41 cellular contexts compared by ENCODE assay signal in the genomic region with DNA sequence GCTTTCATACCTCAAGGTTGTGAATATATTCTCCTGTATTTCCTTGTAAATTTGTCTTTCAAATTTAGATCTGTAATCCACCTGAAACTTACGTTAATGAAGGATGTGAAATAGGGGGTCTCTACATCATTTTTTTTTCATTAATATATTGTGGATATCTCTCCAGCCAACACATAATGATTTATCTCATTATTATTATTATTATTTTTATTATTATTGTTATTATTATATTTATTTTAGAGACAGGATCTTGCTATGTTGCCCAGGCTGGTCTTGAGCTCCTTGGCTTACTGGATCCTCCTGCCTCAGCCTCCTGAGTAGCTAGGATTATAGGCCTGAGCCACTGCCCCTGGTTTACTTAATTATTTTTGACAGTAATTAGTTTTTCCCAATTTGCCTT. TPM values are rescaled to one million over a fixed set of nuclear protein-coding genes. Genes with fewer than 3 reads are reported as not detected.
"Had no signal": no experiment of that assay in that cellular context is flagged by ENCODE, and none has a peak within 500 bp of the region (broad histone marks: within the 10 kb centered on the region; RNA-seq: fewer than 3 reads in every experiment).

No MANE protein-coding gene starts in this region.

- H3K4me3 ChIP-seq: adrenal gland, body of pancreas, breast epithelium had no signal

- H3K36me3 ChIP-seq: adrenal gland, brain microvascular endothelial cell, breast epithelium had no signal

- H3K9me3 ChIP-seq: adrenal gland, body of pancreas, breast epithelium had no signal

- H3K9me3 Mint-ChIP-seq: activated CD4-positive, alpha-beta memory T cell treated with anti-CD3 and anti-CD28 coated beads for 36 hours; activated CD4-positive, alpha-beta T cell treated with anti-CD3 and anti-CD28 coated beads, Interleukin-2, amount 10 ng/mL, durations not matched to agents 24 days and 14 days; activated CD8-positive, alpha-beta T cell treated with anti-CD3 and anti-CD28 coated beads for 36 hours; activated naive CD4-positive, alpha-beta T cell treated with anti-CD3 and anti-CD28 coated beads for 36 hours; activated naive CD4-positive, alpha-beta T cell treated with anti-CD3 and anti-CD28 coated beads, Interleukin-2, amount 50 U/mL, for 72 hours; activated naive CD8-positive, alpha-beta T cell treated with anti-CD3 and anti-CD28 coated beads for 36 hours; activated T-cell treated with anti-CD3 and anti-CD28 coated beads, Interleukin-2, amount 50 U/mL, for 4 hours; activated T-cell treated with anti-CD3 and anti-CD28 coated beads, Interleukin-2, amount 50 U/mL, for 72 hours; activated T-helper 1 cell treated with anti-CD3 and anti-CD28 coated beads, Interleukin-12 subunit alpha, Interleukin-12 subunit beta, Interleukin-2, Interleukin-4 antibody, amounts not matched to agents 30 ng/mL and 10 ng/mL and 1 ng/mL, durations not matched to agents 14 hours and 24 hours and 36 hours; activated T-helper 17 cell treated with anti-CD3 and anti-CD28 coated beads, Interleukin-2, amount 50 U/mL, for 72 hours; central memory CD8-positive, alpha-beta T cell; T-helper 1 cell treated with Interleukin-12 subunit alpha and Interleukin-12 subunit beta and Interleukin-4 antibody, amounts not matched to agents 30 μg/mL and 1 μg/mL, for 36 hours; T-helper 2 cell treated with Interferon-gamma antibody and Interleukin-4, amounts not matched to agents 5 μg/mL and 100 μg/mL, for 36 hours had no signal

- H3K27me3 Mint-ChIP-seq: activated CD4-positive, alpha-beta memory T cell treated with anti-CD3 and anti-CD28 coated beads for 36 hours; activated CD8-positive, alpha-beta T cell treated with anti-CD3 and anti-CD28 coated beads for 36 hours; activated naive CD8-positive, alpha-beta T cell treated with anti-CD3 and anti-CD28 coated beads for 36 hours; activated T-helper 17 cell treated with anti-CD3 and anti-CD28 coated beads, Interleukin-2, amount 50 U/mL, for 72 hours; central memory CD8-positive, alpha-beta T cell had no signal

- H3K4me1 Mint-ChIP-seq: activated CD4-positive, alpha-beta T cell treated with anti-CD3 and anti-CD28 coated beads, Interleukin-2, amount 10 ng/mL, durations not matched to agents 24 days and 14 days; activated naive CD8-positive, alpha-beta T cell treated with anti-CD3 and anti-CD28 coated beads for 36 hours; activated T-helper 17 cell treated with anti-CD3 and anti-CD28 coated beads, Interleukin-2, amount 50 U/mL, for 72 hours; central memory CD8-positive, alpha-beta T cell had no signal

- FAIRE-seq: astrocyte, TTC549 had no signal

- DNase-seq: activated CD4-positive, alpha-beta memory T cell treated with anti-CD3 and anti-CD28 coated beads for 36 hours; activated CD4-positive, alpha-beta T cell treated with anti-CD3 and anti-CD28 coated beads for 4 hours; activated CD4-positive, alpha-beta T cell treated with anti-CD3 and anti-CD28 coated beads, Interleukin-2, amount 10 ng/mL, durations not matched to agents 24 days and 14 days; activated CD4-positive, alpha-beta T cell treated with anti-CD3 and anti-CD28 coated beads, Interleukin-2, amount 50 U/mL, for 1 hour; activated CD4-positive, alpha-beta T cell treated with anti-CD3 and anti-CD28 coated beads, Interleukin-2, amount 50 U/mL, for 4 hours; activated CD4-positive, CD25-positive, alpha-beta regulatory T cell; activated CD8-positive, alpha-beta memory T cell treated with anti-CD3 and anti-CD28 coated beads, Interleukin-2, amount 50 U/mL, for 4 hours; activated CD8-positive, alpha-beta T cell treated with anti-CD3 and anti-CD28 coated beads for 36 hours; activated effector memory CD4-positive, alpha-beta T cell treated with anti-CD3 and anti-CD28 coated beads, Interleukin-2, amount 50 U/mL, for 16 hours; activated gamma-delta T cell treated with Interleukin-2 at 50 U/mL for 16 hours; activated naive CD4-positive, alpha-beta T cell; activated naive CD4-positive, alpha-beta T cell treated with anti-CD3 and anti-CD28 coated beads for 36 hours; activated naive CD4-positive, alpha-beta T cell treated with anti-CD3 and anti-CD28 coated beads, Interleukin-2, amount 50 U/mL, for 16 hours; activated naive CD8-positive, alpha-beta T cell treated with anti-CD3 and anti-CD28 coated beads for 36 hours; activated T-cell treated with anti-CD3 and anti-CD28 coated beads for 4 hours; activated T-cell treated with anti-CD3 and anti-CD28 coated beads, Interleukin-2, amount 50 U/mL, for 1 hour; activated T-cell treated with anti-CD3 and anti-CD28 coated beads, Interleukin-2, amount 50 U/mL, for 4 hours; activated T-cell treated with anti-CD3 and anti-CD28 coated beads, Interleukin-2, amount 50 U/mL, for 72 hours; adrenal gland; amniotic stem cell; aorta; body of pancreas; brain microvascular endothelial cell; cerebellar nuclear complex; T-helper 1 cell; T-helper 2 cell; T-helper 9 cell had no signal

- H3K4me3 Mint-ChIP-seq: activated CD4-positive, alpha-beta memory T cell treated with anti-CD3 and anti-CD28 coated beads for 36 hours; activated CD4-positive, alpha-beta T cell treated with anti-CD3 and anti-CD28 coated beads, Interleukin-2, amount 10 ng/mL, durations not matched to agents 24 days and 14 days; activated CD8-positive, alpha-beta T cell treated with anti-CD3 and anti-CD28 coated beads for 36 hours; activated naive CD4-positive, alpha-beta T cell treated with anti-CD3 and anti-CD28 coated beads for 36 hours; activated naive CD8-positive, alpha-beta T cell treated with anti-CD3 and anti-CD28 coated beads for 36 hours; activated T-cell treated with anti-CD3 and anti-CD28 coated beads, Interleukin-2, amount 50 U/mL, for 4 hours; activated T-cell treated with anti-CD3 and anti-CD28 coated beads, Interleukin-2, amount 50 U/mL, for 72 hours; activated T-helper 1 cell treated with anti-CD3 and anti-CD28 coated beads, Interleukin-12 subunit alpha, Interleukin-12 subunit beta, Interleukin-2, Interleukin-4 antibody, amounts not matched to agents 30 ng/mL and 10 ng/mL and 1 ng/mL, durations not matched to agents 14 hours and 24 hours and 36 hours; activated T-helper 17 cell treated with anti-CD3 and anti-CD28 coated beads, Interleukin-2, amount 50 U/mL, for 72 hours; central memory CD8-positive, alpha-beta T cell; T-helper 1 cell treated with Interleukin-12 subunit alpha and Interleukin-12 subunit beta and Interleukin-4 antibody, amounts not matched to agents 30 μg/mL and 1 μg/mL, for 36 hours; T-helper 2 cell treated with Interferon-gamma antibody and Interleukin-4, amounts not matched to agents 5 μg/mL and 100 μg/mL, for 36 hours had no signal

- H3K27me3 ChIP-seq: adrenal gland, body of pancreas, brain microvascular endothelial cell, breast epithelium had no signal

- H3K36me3 Mint-ChIP-seq: activated CD4-positive, alpha-beta memory T cell treated with anti-CD3 and anti-CD28 coated beads for 36 hours; activated naive CD4-positive, alpha-beta T cell treated with anti-CD3 and anti-CD28 coated beads, Interleukin-2, amount 50 U/mL, for 72 hours; activated naive CD8-positive, alpha-beta T cell treated with anti-CD3 and anti-CD28 coated beads for 36 hours had no signal

- ATAC-seq: activated CD4-positive, CD25-positive, alpha-beta regulatory T cell treated with anti-CD3 and anti-CD28 coated beads, Interleukin-2, amount 50 U/mL, for 24 hours; activated CD8-positive, alpha-beta T cell treated with anti-CD3 and anti-CD28 coated beads for 36 hours; activated naive CD4-positive, alpha-beta T cell treated with anti-CD3 and anti-CD28 coated beads, Interleukin-2, amount 50 U/mL, for 72 hours; activated T-cell treated with anti-CD3 and anti-CD28 coated beads, Interleukin-2, amount 50 U/mL, for 4 hours; activated T-cell treated with anti-CD3 and anti-CD28 coated beads, Interleukin-2, amount 50 U/mL, for 72 hours; activated T-helper 17 cell treated with anti-CD3 and anti-CD28 coated beads, Interleukin-2, amount 50 U/mL, for 72 hours; body of pancreas had no signal

- H3K4me1 ChIP-seq: breast epithelium had no signal

- H3K27ac Mint-ChIP-seq: activated CD4-positive, alpha-beta memory T cell treated with anti-CD3 and anti-CD28 coated beads for 36 hours; activated CD4-positive, alpha-beta T cell treated with anti-CD3 and anti-CD28 coated beads, Interleukin-2, amount 10 ng/mL, durations not matched to agents 24 days and 14 days; activated CD8-positive, alpha-beta T cell treated with anti-CD3 and anti-CD28 coated beads for 36 hours; activated naive CD4-positive, alpha-beta T cell treated with anti-CD3 and anti-CD28 coated beads for 36 hours; activated naive CD8-positive, alpha-beta T cell treated with anti-CD3 and anti-CD28 coated beads for 36 hours; activated T-cell treated with anti-CD3 and anti-CD28 coated beads, Interleukin-2, amount 50 U/mL, for 72 hours; activated T-helper 1 cell treated with anti-CD3 and anti-CD28 coated beads, Interleukin-12 subunit alpha, Interleukin-12 subunit beta, Interleukin-2, Interleukin-4 antibody, amounts not matched to agents 30 ng/mL and 10 ng/mL and 1 ng/mL, durations not matched to agents 14 hours and 24 hours and 36 hours; activated T-helper 17 cell treated with anti-CD3 and anti-CD28 coated beads, Interleukin-2, amount 50 U/mL, for 72 hours; T-helper 1 cell treated with Interleukin-12 subunit alpha and Interleukin-12 subunit beta and Interleukin-4 antibody, amounts not matched to agents 30 μg/mL and 1 μg/mL, for 36 hours; T-helper 2 cell treated with Interferon-gamma antibody and Interleukin-4, amounts not matched to agents 5 μg/mL and 100 μg/mL, for 36 hours had no signal

- H3K27ac ChIP-seq: body of pancreas, brain microvascular endothelial cell, breast epithelium, VCaP had no signal

RNA-seq across cellular contexts. Expression of a gene that starts 11.3 kb away (rescaled TPM):
- total RNA-seq: activated CD4-positive, alpha-beta memory T cell treated with anti-CD3 and anti-CD28 coated beads for 36 hours; activated CD4-positive, alpha-beta T cell treated with anti-CD3 and anti-CD28 coated beads, Interleukin-2, amount 10 ng/mL, durations not matched to agents 24 days and 14 days; activated CD8-positive, alpha-beta memory T cell treated with anti-CD3 and anti-CD28 coated beads for 36 hours; activated CD8-positive, alpha-beta T cell treated with anti-CD3 and anti-CD28 coated beads for 36 hours; activated naive CD4-positive, alpha-beta T cell treated with anti-CD3 and anti-CD28 coated beads for 36 hours; activated naive CD4-positive, alpha-beta T cell treated with anti-CD3 and anti-CD28 coated beads, Interleukin-2, amount 50 U/mL, for 72 hours; activated naive CD8-positive, alpha-beta T cell treated with anti-CD3 and anti-CD28 coated beads for 36 hours; activated T-cell treated with anti-CD3 and anti-CD28 coated beads, Interleukin-2, amount 50 U/mL, for 4 hours; activated T-cell treated with anti-CD3 and anti-CD28 coated beads, Interleukin-2, amount 50 U/mL, for 72 hours; activated T-helper 1 cell treated with anti-CD3 and anti-CD28 coated beads, Interleukin-12 subunit alpha, Interleukin-12 subunit beta, Interleukin-2, Interleukin-4 antibody, amounts not matched to agents 30 ng/mL and 10 ng/mL and 1 ng/mL, durations not matched to agents 14 hours and 24 hours and 36 hours; activated T-helper 17 cell treated with anti-CD3 and anti-CD28 coated beads, Interleukin-2, amount 50 U/mL, for 72 hours; aorta; astrocyte; cardiac septum; chondrocyte had no signal

RNA-seq across cellular contexts. Expression of a gene that starts 41.4 kb away (rescaled TPM):
- total RNA-seq: activated CD4-positive, alpha-beta memory T cell treated with anti-CD3 and anti-CD28 coated beads for 36 hours; activated CD4-positive, alpha-beta T cell treated with anti-CD3 and anti-CD28 coated beads, Interleukin-2, amount 10 ng/mL, durations not matched to agents 24 days and 14 days; activated CD8-positive, alpha-beta memory T cell treated with anti-CD3 and anti-CD28 coated beads for 36 hours; activated CD8-positive, alpha-beta T cell treated with anti-CD3 and anti-CD28 coated beads for 36 hours; activated naive CD4-positive, alpha-beta T cell treated with anti-CD3 and anti-CD28 coated beads for 36 hours; activated naive CD4-positive, alpha-beta T cell treated with anti-CD3 and anti-CD28 coated beads, Interleukin-2, amount 50 U/mL, for 72 hours; activated naive CD8-positive, alpha-beta T cell treated with anti-CD3 and anti-CD28 coated beads for 36 hours; activated T-cell treated with anti-CD3 and anti-CD28 coated beads, Interleukin-2, amount 50 U/mL, for 4 hours; activated T-helper 1 cell treated with anti-CD3 and anti-CD28 coated beads, Interleukin-12 subunit alpha, Interleukin-12 subunit beta, Interleukin-2, Interleukin-4 antibody, amounts not matched to agents 30 ng/mL and 10 ng/mL and 1 ng/mL, durations not matched to agents 14 hours and 24 hours and 36 hours; body of pancreas; chondrocyte had no signal
